27 cellular contexts compared by ENCODE assay signal in the genomic region with DNA sequence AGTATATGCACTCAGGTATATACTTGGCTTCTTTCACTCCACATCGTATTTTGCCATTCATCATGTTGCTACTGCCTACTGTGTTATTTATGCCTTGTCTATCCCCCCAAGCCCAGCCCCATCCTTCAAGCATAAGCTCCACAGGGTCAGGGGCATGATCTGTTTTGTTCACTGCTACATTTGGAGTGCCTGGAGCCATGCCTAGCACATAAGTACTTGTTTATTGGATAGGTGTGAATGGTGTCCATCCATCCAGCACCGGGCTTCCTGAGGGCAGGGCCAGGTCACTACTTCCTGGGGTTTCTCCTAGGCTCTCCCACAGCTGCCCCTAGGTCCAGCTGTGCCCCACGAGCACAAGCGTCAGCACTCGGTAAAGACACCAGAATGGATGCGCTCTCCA.
"Had no signal": no experiment of that assay in that cellular context is flagged by ENCODE, and none has a peak within 500 bp of the region (broad histone marks: within the 10 kb centered on the region; RNA-seq: fewer than 3 reads in every experiment).

No MANE protein-coding gene starts in this region.

- H3K27me3 ChIP-seq: esophagus muscularis mucosa, gastroesophageal sphincter, heart left ventricle, left lung, pancreas, stomach, thyroid gland, vagina had no signal

- DNase-seq: dermis blood vessel endothelial cell; effector memory CD4-positive, alpha-beta T cell; foreskin keratinocyte; kidney; lower lobe of right lung; naive thymus-derived CD8-positive, alpha-beta T cell; nephron progenitor cell; occipital lobe; retina; stimulated activated CD4-positive, alpha-beta T cell treated with anti-CD3 and anti-CD28 coated beads, Interleukin-12 subunit alpha, Interleukin-12 subunit beta, amount 100 ng/mL, for 4 hours; stimulated activated CD4-positive, alpha-beta T cell treated with anti-CD3 and anti-CD28 coated beads, Interleukin-1b, Interleukin-23, amount 100 ng/mL, for 48 hours; stimulated activated CD4-positive, alpha-beta T cell treated with anti-CD3 and anti-CD28 coated beads, Interleukin-4, amount 100 ng/mL, for 1 hour; stimulated activated CD8-positive, alpha-beta memory T cell treated with anti-CD3 and anti-CD28 coated beads, Interleukin-4, amount 100 ng/mL, for 48 hours; stimulated activated naive CD4-positive, alpha-beta T cell treated with Interleukin-2 at 50 U/mL for 16 hours; stomach; thyroid gland; trophoblast cell had no signal

- H3K9me3 ChIP-seq: esophagus muscularis mucosa, gastroesophageal sphincter, heart left ventricle, left lung, lower lobe of right lung, pancreas, stomach, thyroid gland, vagina had no signal

- H3K36me3 ChIP-seq: esophagus muscularis mucosa, gastroesophageal sphincter, heart left ventricle, left lung, lower lobe of right lung, pancreas, stomach, thyroid gland, vagina had no signal

- ATAC-seq: foreskin keratinocyte; gastroesophageal sphincter; left lung; lower lobe of right lung; naive thymus-derived CD8-positive, alpha-beta T cell; pancreas; sciatic nerve had no signal

- H3K4me3 ChIP-seq: coronary artery, esophagus muscularis mucosa, gastroesophageal sphincter, heart left ventricle, hepatocyte, left lung, lower lobe of right lung, pancreas, smooth muscle cell, stomach, thyroid gland, vagina had no signal

- H3K27ac ChIP-seq: coronary artery, esophagus muscularis mucosa, foreskin keratinocyte, gastroesophageal sphincter, heart left ventricle, hepatocyte, left lung, lower lobe of right lung, pancreas, stomach, thyroid gland, vagina had no signal

- H3K4me1 ChIP-seq: foreskin keratinocyte, pancreas, thyroid gland had no signal
